ENCODE assay signal across 15 cellular contexts in genomic region chr16:84607061-84607460, GRCh38. TPM values are rescaled to one million over a fixed set of nuclear protein-coding genes. Genes with fewer than 3 reads are reported as not detected.
DNase-seq lines count a peak whose midpoint lies in the region; ATAC-seq and TF ChIP-seq lines count a peak whose summit lies in the region.
"Had no signal": no experiment of that assay in that cellular context is flagged by ENCODE, and none has a peak within 500 bp of the region (broad histone marks: within the 10 kb centered on the region; RNA-seq: fewer than 3 reads in every experiment).

No MANE protein-coding gene starts in this region.

- TF ChIP-seq CTCF in DOHH2 (IDR thresholded peaks at IDR 0.05; ENCODE audit: low read depth, low read length, poor library complexity, severe bottlenecking) (no peak), neural progenitor cell (IDR thresholded peaks at IDR 0.05) (no peak)

- H3K27me3 ChIP-seq in BLaER1: no peaks in the 10 kb centered on the region
- H3K27me3 ChIP-seq in DOHH2 (ENCODE audit: control insufficient read depth, low read length): no peaks in the 10 kb centered on the region
- no peaks in the 10 kb centered on the region for H3K27me3 ChIP-seq in neural progenitor cell

- H3K9ac ChIP-seq in BLaER1: no peak overlapping the region
- H3K9ac ChIP-seq in neural progenitor cell: no peak overlapping the region
- H3K9ac ChIP-seq: KMS-11 had no signal

- H3K27ac ChIP-seq in BLaER1 (peak overlapping the region; percentile 58), DOHH2 (ENCODE audit: low read depth, low read length) (peak overlapping the region; percentile 69), neural progenitor cell (no peak overlapping the region)
- H3K27ac ChIP-seq: C4-2B, KMS-11 had no signal

- H3K4me1 Mint-ChIP-seq in activated naive CD8-positive, alpha-beta T cell (ENCODE audit: low read depth): peaks cover 94% of the 10 kb centered on the region
- H3K4me1 Mint-ChIP-seq in neural progenitor cell: peaks cover 45% of the 10 kb centered on the region

- no peaks in the 10 kb centered on the region for H3K9me3 Mint-ChIP-seq in activated naive CD8-positive, alpha-beta T cell (ENCODE audit: low read depth)
- peaks cover 6% of the 10 kb centered on the region for H3K9me3 Mint-ChIP-seq in neural progenitor cell

- H3K27me3 Mint-ChIP-seq in activated naive CD8-positive, alpha-beta T cell: no peaks in the 10 kb centered on the region
- H3K27me3 Mint-ChIP-seq in neural progenitor cell (ENCODE audit: insufficient read depth, low read depth): peaks cover 9% of the 10 kb centered on the region

- H3K79me2 ChIP-seq in DOHH2 (ENCODE audit: control insufficient read depth, low read length): peaks cover 99% of the 10 kb centered on the region
- peaks cover 97% of the 10 kb centered on the region for H3K79me2 ChIP-seq in neural progenitor cell (ENCODE audit: low read depth)

- peak overlapping the region; percentile 81 for H3K4me2 ChIP-seq in BLaER1
- peak overlapping the region; percentile 73 for H3K4me2 ChIP-seq in DOHH2 (ENCODE audit: low read length)
- no peak overlapping the region for H3K4me2 ChIP-seq in neural progenitor cell
- H3K4me2 ChIP-seq: KMS-11 had no signal

- peaks cover 91% of the 10 kb centered on the region for H3K4me1 ChIP-seq in BLaER1
- H3K4me1 ChIP-seq in DOHH2 (ENCODE audit: control insufficient read depth, low read length): peaks cover 97% of the 10 kb centered on the region
- H3K4me1 ChIP-seq in neural progenitor cell: peaks cover 21% of the 10 kb centered on the region

- no peak for DNase-seq in neural progenitor cell (ENCODE audit: low spot score)
- DNase-seq in 8988T: no peak
- no peak for DNase-seq in DMS53 treated with DMSO at 0.1 percent for 48 hours (lab: John Stamatoyannopoulos, UW; ENCODE audit: unreplicated experiment)
- no peak for DNase-seq in activated effector memory CD4-positive, alpha-beta T cell treated with anti-CD3 and anti-CD28 coated beads, Interleukin-2, amount 50 U/mL, for 16 hours
- DNase-seq: H9, left ventricle myocardium superior, NCI-H187, NCI-H524 had no signal

- no peaks in the 10 kb centered on the region for H3K9me2 ChIP-seq in DOHH2 (replicated peaks; ENCODE audit: control insufficient read depth, low read length)

- peaks cover 9% of the 10 kb centered on the region; the same call in 1 of the 2 replicates for H3K9me3 ChIP-seq in BLaER1
- peaks cover 14% of the 10 kb centered on the region for H3K9me3 ChIP-seq in DOHH2 (ENCODE audit: control insufficient read depth, insufficient read depth, low read length)
- H3K9me3 ChIP-seq in neural progenitor cell (ENCODE audit: low read depth): no peaks in the 10 kb centered on the region

- H4K20me1 ChIP-seq in BLaER1 (peaks cover 9% of the 10 kb centered on the region; the same call in 1 of the 2 replicates), DOHH2 (ENCODE audit: control insufficient read depth, insufficient read depth, low read depth, low read length) (0 out of 2 replicates have a peak, but pooled peaks cover 2% of the 10 kb centered on the region), neural progenitor cell (ENCODE audit: low read depth) (peaks cover 49% of the 10 kb centered on the region)

- peaks cover 17% of the 10 kb centered on the region for H3F3A ChIP-seq in DOHH2 (ENCODE audit: control insufficient read depth, insufficient read depth)
- peaks cover 18% of the 10 kb centered on the region for H3F3A ChIP-seq in neural progenitor cell (ENCODE audit: low read depth)

- no peak overlapping the region for H2AFZ ChIP-seq in neural progenitor cell (replicated peaks)

- H3K36me3 Mint-ChIP-seq in activated naive CD8-positive, alpha-beta T cell: peaks cover 14% of the 10 kb centered on the region
- H3K36me3 Mint-ChIP-seq in neural progenitor cell: peaks cover 59% of the 10 kb centered on the region

- H3K4me3 ChIP-seq in BLaER1: no peak overlapping the region
- H3K4me3 ChIP-seq in DOHH2 (ENCODE audit: low read length): peak overlapping the region; percentile 57
- H3K4me3 ChIP-seq in neural progenitor cell: no peak overlapping the region

- H3K36me3 ChIP-seq in BLaER1 (no peaks in the 10 kb centered on the region), DOHH2 (ENCODE audit: control insufficient read depth, low read length) (peaks cover 59% of the 10 kb centered on the region), neural progenitor cell (peaks cover 2% of the 10 kb centered on the region)

- peak overlapping the region; percentile 69 for H3K27ac Mint-ChIP-seq in activated naive CD8-positive, alpha-beta T cell
- H3K27ac Mint-ChIP-seq in neural progenitor cell: peak overlapping the region; percentile 20

- no peak for ATAC-seq in GM21576 (IDR thresholded peaks at IDR 0.05; ENCODE audit: unreplicated experiment)
- ATAC-seq: Panc1 had no signal

- peak overlapping the region; percentile 68 for H3K4me3 Mint-ChIP-seq in activated naive CD8-positive, alpha-beta T cell
- H3K4me3 Mint-ChIP-seq in neural progenitor cell: no peak overlapping the region
- H3K4me3 Mint-ChIP-seq: H9 had no signal

RNA-seq across cellular contexts. Expression of gene COTL1, which starts 10.8 kb away (rescaled TPM):
- total RNA-seq in neural progenitor cell (ENCODE audit: low replicate concordance): 46.9 and 93.7 TPM in 2 replicates

RNA-seq across cellular contexts. Expression of gene KLHL36, which starts 41.2 kb away (rescaled TPM):
- total RNA-seq in neural progenitor cell (ENCODE audit: low replicate concordance): 15.9 and 25.3 TPM in 2 replicates
